Comparison of ENCODE assay signal across 8 cellular contexts in genomic region chr12:48818831-48819590, GRCh38. TPM values are rescaled to one million over a fixed set of nuclear protein-coding genes. Genes with fewer than 3 reads are reported as not detected.
DNase-seq lines count a peak whose midpoint lies in the region; ATAC-seq and TF ChIP-seq lines count a peak whose summit lies in the region.

No MANE protein-coding gene starts in this region.

- H3K79me2 ChIP-seq in hepatocyte: peaks cover 17% of the 10 kb centered on the region

- DNase-seq in AG04450 (ENCODE audit: low read depth, low spot score): no peak
- no peak for DNase-seq in H7
- DNase-seq in activated CD8-positive, alpha-beta memory T cell treated with anti-CD3 and anti-CD28 coated beads, Interleukin-2, amount 50 U/mL, for 4 hours: peak; percentile 51
- DNase-seq in hepatocyte (ENCODE audit: low spot score): peak; percentile 28
- DNase-seq in stimulated activated CD4-positive, alpha-beta T cell treated with anti-CD3 and anti-CD28 coated beads, Interleukin-15, amount 100 ng/mL, for 24 hours: peak; percentile 40
- DNase-seq in hippocampal formation (lab: John Stamatoyannopoulos, UW): no peak

- TF ChIP-seq CTCF in AG04450 (IDR thresholded peaks at IDR 0.05; ENCODE audit: low read depth, low read length) (no peak; the same call in 1 of the 2 replicates), hepatocyte (IDR thresholded peaks at IDR 0.05; ENCODE audit: poor library complexity) (peak; percentile 33)

- peaks cover 32% of the 10 kb centered on the region for H3K4me1 ChIP-seq in hepatocyte (ENCODE audit: insufficient read depth)

- H4K20me1 ChIP-seq in hepatocyte (ENCODE audit: insufficient read depth, poor library complexity, severe bottlenecking): no peaks in the 10 kb centered on the region

- peak overlapping the region; percentile 100 for H3K4me2 ChIP-seq in hepatocyte

- H3K9me3 ChIP-seq in AG04450 (ENCODE audit: control insufficient read depth, insufficient read depth, low read length): peaks cover 3% of the 10 kb centered on the region; the same call in 1 of the 2 replicates
- H3K9me3 ChIP-seq in hepatocyte (ENCODE audit: low read depth): no peaks in the 10 kb centered on the region

- WGBS in hepatocyte (ENCODE audit: low lambda C conversion rate, missing lambda C conversion rate): 31% methylated on average over 15 of the region's 37 CpGs

- no peaks in the 10 kb centered on the region for H3K9me2 ChIP-seq in hepatocyte (replicated peaks; ENCODE audit: insufficient read depth)

- H3K36me3 ChIP-seq in H7 (replicated peaks; ENCODE audit: control insufficient read depth, insufficient read depth, low read length) (no peaks in the 10 kb centered on the region), hepatocyte (replicated peaks; ENCODE audit: insufficient read depth, low read depth) (no peaks in the 10 kb centered on the region)

- POLR2A ChIA-PET in AG04450 (lab: Yijun Ruan, JAX): no interaction called here

- ATAC-seq in HG02610 (IDR thresholded peaks at IDR 0.05; ENCODE audit: unreplicated experiment) (no peak), GM19455 (IDR thresholded peaks at IDR 0.05; ENCODE audit: unreplicated experiment) (no peak)

- H3K27ac ChIP-seq in AG04450 (ENCODE audit: low read depth, low read length) (peak overlapping the region; percentile 31), hepatocyte (peak overlapping the region; percentile 26)

- CTCF ChIA-PET in AG04450 (lab: Charles Lee): interaction anchor here (0.7 to 1.5 kb wide), 7 partner anchors 23 to 160 kb away, joined by 3 to 6 read pairs (median 3); partner anchors contain the start of gene ADCY6

- H3K27me3 ChIP-seq in AG04450 (ENCODE audit: control insufficient read depth, insufficient read depth, low read length) (no peaks in the 10 kb centered on the region), H7 (ENCODE audit: control insufficient read depth, insufficient read depth, low read length) (peaks cover 58% of the 10 kb centered on the region), hepatocyte (no peaks in the 10 kb centered on the region)

- peak overlapping the region; percentile 76 for H3K4me3 ChIP-seq in AG04450 (ENCODE audit: low read depth, low read length)
- H3K4me3 ChIP-seq in H7 (ENCODE audit: insufficient read depth, low read depth, low read length): peak overlapping the region; percentile 63
- H3K4me3 ChIP-seq in hepatocyte: peak overlapping the region; percentile 97

- peak overlapping the region; percentile 99 for H2AFZ ChIP-seq in hepatocyte

RNA-seq across cellular contexts. Expression of gene CACNB3, which starts 0.7 kb away (rescaled TPM):
- polyA plus RNA-seq in AG04450 (2011; rRNA removed) (44.9 and 51.7 TPM in 2 replicates), hepatocyte (24.1 and 28.6 TPM in 2 replicates)
- polyA minus RNA-seq in AG04450 (2011; rRNA and poly(A)+ RNA removed): 36.1 and 45.3 TPM in 2 replicates
- total RNA-seq in H7 (2014; rRNA removed; shearing (Covaris generic)): 3.2 and 4.6 TPM in 2 replicates
- 14.2 and 23.2 TPM in 2 replicates for total RNA-seq in hepatocyte

RNA-seq across cellular contexts. Expression of gene ADCY6, which starts 30.1 kb away (rescaled TPM):
- polyA plus RNA-seq in AG04450 (2011; rRNA removed) (26.7 and 31.6 TPM in 2 replicates), hepatocyte (19.0 and 22.7 TPM in 2 replicates)
- polyA minus RNA-seq in AG04450 (2011; rRNA and poly(A)+ RNA removed): 47.7 and 54.2 TPM in 2 replicates
- total RNA-seq in H7 (2014; rRNA removed; shearing (Covaris generic)): 7.0 and 7.1 TPM in 2 replicates
- 27.9 and 37.7 TPM in 2 replicates for total RNA-seq in hepatocyte

RNA-seq across cellular contexts. Expression of gene DDX23, which starts 33.0 kb away (rescaled TPM):
- polyA plus RNA-seq in AG04450 (2011; rRNA removed) (56.6 and 57.4 TPM in 2 replicates), hepatocyte (41.7 and 46.5 TPM in 2 replicates)
- 43.9 and 53.5 TPM in 2 replicates for polyA minus RNA-seq in AG04450 (2011; rRNA and poly(A)+ RNA removed)
- 101 and 106 TPM in 2 replicates for total RNA-seq in H7 (2014; rRNA removed; shearing (Covaris generic))
- total RNA-seq in hepatocyte: 73.1 and 74.8 TPM in 2 replicates

RNA-seq across cellular contexts. Expression of gene RND1, which starts 46.7 kb away (rescaled TPM):
- polyA plus RNA-seq in AG04450 (2011; rRNA removed): 0.36 and 0.42 TPM in 2 replicates
- 0.51 and 0.65 TPM in 2 replicates for polyA minus RNA-seq in AG04450 (2011; rRNA and poly(A)+ RNA removed)
- 0.94 and 3.0 TPM in 2 replicates for total RNA-seq in H7 (2014; rRNA removed; shearing (Covaris generic))
- 25.8 and 39.1 TPM in 2 replicates for total RNA-seq in hepatocyte
- 78.5 and 99.1 TPM in 2 replicates for polyA plus RNA-seq in hepatocyte

Comparison
In these comparisons a context has a peak if more than half of its experiments do, and no peak if none do; other contexts are left out.
1. DNase-seq: peak in activated CD8-positive, alpha-beta memory T cell treated with anti-CD3 and anti-CD28 coated beads, Interleukin-2, amount 50 U/mL, for 4 hours (single experiment), hepatocyte (single experiment) and stimulated activated CD4-positive, alpha-beta T cell treated with anti-CD3 and anti-CD28 coated beads, Interleukin-15, amount 100 ng/mL, for 24 hours (single experiment); none in AG04450 (single experiment), H7 (single experiment) and hippocampal formation (0 of 2).
2. Peak in every context shown above with its lines, with median percentiles within 50 percentile points of each other: H3K4me3 ChIP-seq.